Comparison of ENCODE assay signal across 9 cellular contexts in the genomic region with DNA sequence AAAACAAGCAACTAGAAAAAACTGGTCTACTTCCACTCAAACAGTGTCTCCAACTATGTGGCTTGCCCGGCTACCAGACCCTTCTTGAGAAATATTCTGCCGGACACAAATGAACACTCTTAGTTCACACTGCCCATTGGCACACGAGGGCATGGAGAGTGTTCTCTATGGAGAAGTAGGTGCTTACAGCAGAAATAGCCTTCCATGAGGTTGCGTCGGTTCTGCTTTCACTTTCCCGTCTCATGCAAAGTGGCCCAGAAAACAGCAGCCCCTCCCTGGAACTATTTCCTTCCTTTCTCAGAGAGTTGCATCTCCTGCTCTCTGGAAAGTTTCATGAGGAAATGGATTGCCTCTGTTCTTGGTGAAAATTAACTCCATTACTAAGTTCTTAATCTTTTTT. TPM values are rescaled to one million over a fixed set of nuclear protein-coding genes. Genes with fewer than 3 reads are reported as not detected.
A peak's percentile ranks its signal among the peaks of the same experiment; 100 is the strongest.
DNase-seq lines count a peak whose midpoint lies in the region; ATAC-seq and TF ChIP-seq lines count a peak whose summit lies in the region.
"Had no signal": no experiment of that assay in that cellular context is flagged by ENCODE, and none has a peak within 500 bp of the region (broad histone marks: within the 10 kb centered on the region; RNA-seq: fewer than 3 reads in every experiment).

No MANE protein-coding gene starts in this region.

- no peak overlapping the region for H3K4me2 ChIP-seq in PC-3 (ENCODE audit: low read length)

- no TSS peak for BruUV-seq in PC-3 (replicated peaks; lab: Mats Ljungman, UMichigan)

- no peak overlapping the region for H2AFZ ChIP-seq in PC-3 (ENCODE audit: low read length)

- ATAC-seq in HG02763 (IDR thresholded peaks at IDR 0.05; ENCODE audit: unreplicated experiment) (peak; percentile 56), upper lobe of right lung (peak; percentile 96), PC-3 (no peak)
- ATAC-seq: Panc1 had no signal

- CTCF ChIA-PET in PC-3 (lab: Charles Lee) = no interaction called here

- no peaks in the 10 kb centered on the region for H3F3A ChIP-seq in PC-3 (ENCODE audit: low read length, unreplicated experiment)

- H3K36me3 ChIP-seq in effector memory CD4-positive, alpha-beta T cell (ENCODE audit: control insufficient read depth, insufficient read depth, low read length) = no peaks in the 10 kb centered on the region
- H3K36me3 ChIP-seq in muscle layer of colon (ENCODE audit: insufficient read depth, low read length) (no peaks in the 10 kb centered on the region), upper lobe of right lung (no peaks in the 10 kb centered on the region), PC-3 (ENCODE audit: low read depth, low read length) (no peaks in the 10 kb centered on the region)

- TF ChIP-seq CTCF in GM12864 (IDR thresholded peaks at IDR 0.05; ENCODE audit: low read depth, low read length, missing control alignments) (no peak), upper lobe of right lung (IDR thresholded peaks at IDR 0.05) (no peak), PC-3 (conservative IDR thresholded peaks at IDR 0.05; ENCODE audit: low read depth, low read length) (no peak)

- peak; percentile 62 for DNase-seq in GM12864 (ENCODE audit: low read depth)
- peak; percentile 79 for DNase-seq in SKM-1 treated with dmso at 0.1 percent for 144 hours (lab: John Stamatoyannopoulos, UW; ENCODE audit: unreplicated experiment)
- no peak for DNase-seq in effector memory CD4-positive, alpha-beta T cell
- peak; percentile 84 for DNase-seq in upper lobe of right lung
- DNase-seq in PC-3 = no peak
- no peak for DNase-seq in NCI-H2107 treated with DMSO at 0.1 percent for 48 hours (lab: John Stamatoyannopoulos, UW; ENCODE audit: unreplicated experiment)

- H3K9ac ChIP-seq in muscle layer of colon (ENCODE audit: low read length) (no peak overlapping the region), PC-3 (ENCODE audit: low read length) (no peak overlapping the region)

- H3K4me3 ChIP-seq in GM12864 (ENCODE audit: low read depth, low read length) = no peak overlapping the region; the same call in 1 of the 2 replicates
- H3K4me3 ChIP-seq in effector memory CD4-positive, alpha-beta T cell (ENCODE audit: insufficient read depth, low read depth, low read length, poor library complexity, severe bottlenecking) = peak overlapping the region; percentile 35
- peak overlapping the region in 1 of 2 donors; percentile 41 for H3K4me3 ChIP-seq in muscle layer of colon (ENCODE audit: low read depth in 1 of 2, low read length in 2 of 2)
- peak overlapping the region; percentile 23 for H3K4me3 ChIP-seq in upper lobe of right lung
- no peak overlapping the region for H3K4me3 ChIP-seq in PC-3 (ENCODE audit: low read length)

- intact Hi-C loops in upper lobe of right lung (cut with DNase I) = loop anchor here (10.0 kb wide), 1 partner anchor 226 kb away; no protein-coding TSS in a partner anchor
- intact Hi-C loops in PC-3 (cut with micrococcal nuclease) = no loop called here

- no peaks in the 10 kb centered on the region for H3K9me3 ChIP-seq in effector memory CD4-positive, alpha-beta T cell (ENCODE audit: control insufficient read depth, low read length)
- no peaks in the 10 kb centered on the region for H3K9me3 ChIP-seq in muscle layer of colon (ENCODE audit: low read length)
- H3K9me3 ChIP-seq in upper lobe of right lung = no peaks in the 10 kb centered on the region
- H3K9me3 ChIP-seq in PC-3 (ENCODE audit: low read length) = no peaks in the 10 kb centered on the region

- H4K20me1 ChIP-seq in PC-3 (ENCODE audit: low read length) = no peaks in the 10 kb centered on the region

- peaks cover 3% of the 10 kb centered on the region for H3K27me3 ChIP-seq in effector memory CD4-positive, alpha-beta T cell (replicated peaks; ENCODE audit: control insufficient read depth, insufficient read depth, low read length, poor library complexity, severe bottlenecking)
- peaks cover 0 to under 1% of the 10 kb centered on the region in 2 donors for H3K27me3 ChIP-seq in muscle layer of colon (ENCODE audit: control insufficient read depth in 1 of 2, insufficient read depth in 2 of 2, low read length in 2 of 2)
- no peaks in the 10 kb centered on the region for H3K27me3 ChIP-seq in upper lobe of right lung
- H3K27me3 ChIP-seq in PC-3 (ENCODE audit: low read length) = peaks cover 71% of the 10 kb centered on the region

- no peaks in the 10 kb centered on the region for H3K4me1 ChIP-seq in effector memory CD4-positive, alpha-beta T cell (ENCODE audit: control insufficient read depth, insufficient read depth, low read length, poor library complexity, severe bottlenecking)
- H3K4me1 ChIP-seq in muscle layer of colon (ENCODE audit: insufficient read depth, low read length) (peaks cover 9% of the 10 kb centered on the region), upper lobe of right lung (peaks cover 21% of the 10 kb centered on the region), PC-3 (ENCODE audit: insufficient read depth, low read length) (no peaks in the 10 kb centered on the region)

- no peaks in the 10 kb centered on the region for H3K9me2 ChIP-seq in PC-3 (replicated peaks; ENCODE audit: low read length)

- no peak overlapping the region for H3K27ac ChIP-seq in effector memory CD4-positive, alpha-beta T cell (ENCODE audit: insufficient read depth, low read length, poor library complexity, severe bottlenecking)
- peak overlapping the region; percentile 42 for H3K27ac ChIP-seq in muscle layer of colon (ENCODE audit: low read depth, low read length)
- peak overlapping the region; percentile 92 for H3K27ac ChIP-seq in upper lobe of right lung
- H3K27ac ChIP-seq in PC-3 (ENCODE audit: low read length) = no peak overlapping the region

- H3K79me2 ChIP-seq in PC-3 (ENCODE audit: low read length) = no peaks in the 10 kb centered on the region

- POLR2A ChIA-PET in PC-3 (lab: Charles Lee; ENCODE audit: unreplicated experiment) = no interaction called here

RNA-seq across cellular contexts. Expression of a gene that starts 9.5 kb away (rescaled TPM):
- total RNA-seq in upper lobe of right lung (25.2 TPM), PC-3 (2014; rRNA removed) (not detected in 2 replicates)

RNA-seq across cellular contexts. Expression of a gene that starts 50.5 kb away (rescaled TPM):
- total RNA-seq in upper lobe of right lung (155 TPM), PC-3 (2014; rRNA removed) (171 and 192 TPM in 2 replicates)

RNA-seq across cellular contexts. Expression of a gene that starts 54.5 kb away (rescaled TPM):
- total RNA-seq in upper lobe of right lung (491 TPM), PC-3 (2014; rRNA removed) (not detected in 2 replicates)

RNA-seq across cellular contexts. Expression of a gene that starts 56.9 kb away (rescaled TPM):
- total RNA-seq in upper lobe of right lung (385 TPM), PC-3 (2014; rRNA removed) (not detected in 2 replicates)

Comparison
In these comparisons a context has a peak if more than half of its experiments do, and no peak if none do; other contexts are left out.
1. DNase-seq: peak in GM12864 (single experiment), SKM-1 treated with dmso at 0.1 percent for 144 hours (single experiment) and upper lobe of right lung (single experiment); none in effector memory CD4-positive, alpha-beta T cell (0 of 3), PC-3 (single experiment) and NCI-H2107 treated with DMSO at 0.1 percent for 48 hours (single experiment).
2. H3K4me3 ChIP-seq: peak in effector memory CD4-positive, alpha-beta T cell (single experiment) and upper lobe of right lung (single experiment); none in GM12864 (single experiment) and PC-3 (single experiment).
3. H3K27ac ChIP-seq: peak in muscle layer of colon (single experiment) and upper lobe of right lung (single experiment); none in effector memory CD4-positive, alpha-beta T cell (single experiment) and PC-3 (single experiment).
4. RNA of a gene that starts 9.5 kb away (total RNA-seq): 25.2 TPM in upper lobe of right lung (single experiment); not detected in PC-3; every median in the first group is over 10 times any median in the second.
5. RNA of a gene that starts 54.5 kb away (total RNA-seq): 491 TPM in upper lobe of right lung (single experiment); not detected in PC-3; every median in the first group is over 100 times any median in the second.